ENCODE assay signal across 13 cellular contexts in the genomic region with DNA sequence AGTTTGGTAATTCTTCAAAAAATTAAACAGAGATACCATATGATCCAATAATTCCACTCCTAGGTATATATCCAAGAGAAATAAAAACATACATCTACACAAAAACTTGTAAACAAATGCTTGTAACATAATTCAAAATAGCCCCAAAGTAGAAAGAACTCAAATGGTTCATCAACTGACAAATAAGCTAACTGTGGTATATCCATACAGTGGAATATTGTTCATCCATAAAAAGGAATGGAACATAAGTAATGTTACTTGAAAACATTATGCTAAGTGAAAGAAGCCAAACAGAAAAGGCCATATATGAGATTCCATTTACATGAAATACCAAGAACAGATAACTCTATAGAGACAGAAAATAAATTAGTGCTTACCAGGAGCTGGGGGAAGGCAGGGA.
"Had no signal": no experiment of that assay in that cellular context is flagged by ENCODE, and none has a peak within 500 bp of the region (broad histone marks: within the 10 kb centered on the region; RNA-seq: fewer than 3 reads in every experiment).

No MANE protein-coding gene starts in this region.

- H3K9me3 ChIP-seq: breast epithelium, gastroesophageal sphincter, heart right ventricle, left lung, sigmoid colon had no signal

- H3K4me1 Mint-ChIP-seq: endodermal cell had no signal

- H3K27ac Mint-ChIP-seq: endodermal cell had no signal

- DNase-seq: activated CD4-positive, CD25-positive, alpha-beta regulatory T cell treated with anti-CD3 and anti-CD28 coated beads, Interleukin-2, amount 50 U/mL, for 72 hours; activated gamma-delta T cell; anterior cingulate cortex; cerebellar nuclear complex; dermis blood vessel endothelial cell; endodermal cell; heart right ventricle; left lung; naive B cell; sigmoid colon had no signal

- H3K4me3 Mint-ChIP-seq: endodermal cell, naive B cell had no signal

- H3K27me3 ChIP-seq: gastroesophageal sphincter, left lung, sigmoid colon had no signal

- H3K4me3 ChIP-seq: breast epithelium, gastroesophageal sphincter, heart right ventricle, left lung, sigmoid colon had no signal

- H3K36me3 ChIP-seq: breast epithelium had no signal

- H2AFZ ChIP-seq: parathyroid adenoma had no signal

- ATAC-seq: gastroesophageal sphincter, heart right ventricle, left lung had no signal

- H3K9ac ChIP-seq: parathyroid adenoma had no signal

- H3K27ac ChIP-seq: breast epithelium, gastroesophageal sphincter, heart right ventricle, left lung, parathyroid adenoma, sigmoid colon had no signal

- H3K4me1 ChIP-seq: breast epithelium, left lung had no signal

- H3K27me3 Mint-ChIP-seq: naive B cell had no signal
